In the genomic region with DNA sequence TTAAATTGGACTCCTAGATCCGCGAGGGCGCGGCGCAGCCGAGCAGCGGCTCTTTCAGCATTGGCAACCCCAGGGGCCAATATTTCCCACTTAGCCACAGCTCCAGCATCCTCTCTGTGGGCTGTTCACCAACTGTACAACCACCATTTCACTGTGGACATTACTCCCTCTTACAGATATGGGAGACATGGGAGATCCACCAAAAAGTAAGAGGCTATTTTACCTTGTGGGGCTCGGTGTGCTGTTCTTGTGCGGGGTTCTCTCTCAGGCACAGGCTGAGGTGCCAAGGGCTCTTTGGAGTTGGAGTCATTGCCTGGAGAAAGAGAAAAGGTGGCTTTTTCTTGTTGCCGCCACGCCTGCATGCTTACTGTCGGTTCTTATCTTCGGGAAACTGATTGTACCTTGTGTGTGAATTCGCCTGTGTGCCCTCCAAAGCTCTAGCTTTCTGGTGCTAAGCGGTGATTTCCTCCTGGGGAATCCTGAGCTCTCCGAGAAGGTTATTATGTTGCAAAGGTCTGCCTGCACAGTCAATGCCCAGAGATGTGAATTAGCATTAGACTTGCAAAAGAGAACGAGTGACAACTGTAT, we compare ENCODE assay signal across 10 cellular contexts. TPM values are rescaled to one million over a fixed set of nuclear protein-coding genes. Genes with fewer than 3 reads are reported as not detected.
A peak's percentile ranks its signal among the peaks of the same experiment; 100 is the strongest.
DNase-seq lines count a peak whose midpoint lies in the region; ATAC-seq and TF ChIP-seq lines count a peak whose summit lies in the region.
"Had no signal": no experiment of that assay in that cellular context is flagged by ENCODE, and none has a peak within 500 bp of the region (broad histone marks: within the 10 kb centered on the region; RNA-seq: fewer than 3 reads in every experiment).

No MANE protein-coding gene starts in this region.

- no peak for DNase-seq in BJ (ENCODE audit: low read depth)
- peak; percentile 18 for DNase-seq in LoVo (ENCODE audit: low spot score)
- DNase-seq in choroid plexus epithelial cell (ENCODE audit: low read depth), result no peak
- DNase-seq in nephron progenitor cell, result no peak
- DNase-seq in globus pallidus (ENCODE audit: low spot score), result no peak
- DNase-seq in CD4-positive, alpha-beta T cell, result no peak
- DNase-seq in omental fat pad (ENCODE audit: low spot score), result no peak
- no peak for DNase-seq in stimulated activated CD4-positive, alpha-beta T cell treated with anti-CD3 and anti-CD28 coated beads, Interleukin-2, amount 100 ng/mL, for 24 hours

- intact Hi-C loops in CD4-positive, alpha-beta T cell (cut with DNase I, micrococcal nuclease), result no loop called here

- no peaks in the 10 kb centered on the region for H3K36me3 Mint-ChIP-seq in nephron progenitor cell (ENCODE audit: low read depth)
- no peaks in the 10 kb centered on the region for H3K36me3 Mint-ChIP-seq in CD4-positive, alpha-beta T cell (ENCODE audit: low read depth)
- H3K36me3 Mint-ChIP-seq: stimulated activated memory B cell treated with anti-CD40 and anti-IgM and Interleukin-4, amounts not matched to agents 10 μg/mL and 1 μg/mL and 100 μg/mL, for 72 hours had no signal

- H3K9me3 Mint-ChIP-seq in nephron progenitor cell, result no peaks in the 10 kb centered on the region
- H3K9me3 Mint-ChIP-seq in CD4-positive, alpha-beta T cell, result no peaks in the 10 kb centered on the region
- H3K9me3 Mint-ChIP-seq: stimulated activated memory B cell treated with anti-CD40 and anti-IgM and Interleukin-4, amounts not matched to agents 10 μg/mL and 1 μg/mL and 100 μg/mL, for 72 hours had no signal

- H3K27ac Mint-ChIP-seq in nephron progenitor cell, result no peak overlapping the region
- no peak overlapping the region for H3K27ac Mint-ChIP-seq in CD4-positive, alpha-beta T cell
- H3K27ac Mint-ChIP-seq: stimulated activated memory B cell treated with anti-CD40 and anti-IgM and Interleukin-4, amounts not matched to agents 10 μg/mL and 1 μg/mL and 100 μg/mL, for 72 hours had no signal

- H3K36me3 ChIP-seq in BJ (ENCODE audit: control insufficient read depth, insufficient read depth, low read length), result no peaks in the 10 kb centered on the region

- H3K27me3 Mint-ChIP-seq in nephron progenitor cell (ENCODE audit: low read depth, poor library complexity), result peaks cover 100% of the 10 kb centered on the region
- H3K27me3 Mint-ChIP-seq in CD4-positive, alpha-beta T cell, result peaks cover 99% of the 10 kb centered on the region

- POLR2A ChIA-PET in BJ (lab: Charles Lee), result interaction anchor here (1.1 kb wide), 1 partner anchor 13 kb away, joined by 4 read pairs; no protein-coding TSS in a partner anchor
- POLR2A ChIA-PET in CD4-positive, alpha-beta T cell (lab: Charles Lee), result no interaction called here

- H3K4me3 ChIP-seq in BJ (ENCODE audit: low read depth, low read length) (peak overlapping the region; percentile 70), choroid plexus epithelial cell (ENCODE audit: low read depth, low read length) (peak overlapping the region; percentile 34)

- H3K9me3 ChIP-seq in CD4-positive, alpha-beta T cell (ENCODE audit: control insufficient read depth, low read length), result no peaks in the 10 kb centered on the region

- peak overlapping the region; percentile 80 for H3K4me3 Mint-ChIP-seq in nephron progenitor cell
- no peak overlapping the region for H3K4me3 Mint-ChIP-seq in CD4-positive, alpha-beta T cell

- H3K4me1 Mint-ChIP-seq in nephron progenitor cell, result peaks cover 46% of the 10 kb centered on the region
- no peaks in the 10 kb centered on the region for H3K4me1 Mint-ChIP-seq in CD4-positive, alpha-beta T cell (ENCODE audit: low read depth)

- TF ChIP-seq CTCF in BJ (IDR thresholded peaks at IDR 0.05; ENCODE audit: insufficient read depth, low read depth, low read length) (0 out of 2 replicates have a peak, but pooled peaks have one; percentile 1), choroid plexus epithelial cell (conservative IDR thresholded peaks at IDR 0.05; ENCODE audit: low read depth, low read length) (no peak), nephron progenitor cell (IDR thresholded peaks at IDR 0.05) (no peak), omental fat pad (IDR thresholded peaks at IDR 0.05) (no peak)
- no peak for TF ChIP-seq CTCF in CD4-positive, alpha-beta T cell (IDR thresholded peaks at IDR 0.05)

- H3K27ac ChIP-seq in CD4-positive, alpha-beta T cell (ENCODE audit: low read depth, low read length), result no peak overlapping the region

- no peaks in the 10 kb centered on the region for H3K27me3 ChIP-seq in BJ (ENCODE audit: control insufficient read depth, insufficient read depth, low read length)
- H3K27me3 ChIP-seq in CD4-positive, alpha-beta T cell (ENCODE audit: control insufficient read depth, insufficient read depth, low read length), result peaks cover 92% of the 10 kb centered on the region

- no peak for ATAC-seq in CD4-positive, alpha-beta T cell (ENCODE audit: poor library complexity)
- no peak for ATAC-seq in omental fat pad (ENCODE audit: low FRiP score)
- ATAC-seq: stimulated activated memory B cell treated with anti-CD40 and anti-IgM and Interleukin-4, amounts not matched to agents 10 μg/mL and 1 μg/mL and 100 μg/mL, for 72 hours had no signal

- CTCF ChIA-PET in BJ (lab: Yijun Ruan, JAX), result interaction anchor here (0.7 to 1.6 kb wide), 4 partner anchors 11 to 577 kb away, joined by 3 to 4 read pairs (median 3); no protein-coding TSS in a partner anchor
- CTCF ChIA-PET in CD4-positive, alpha-beta T cell (lab: Charles Lee), result no interaction called here

RNA-seq across cellular contexts. Expression of gene ISL1, which starts 0.3 kb away (rescaled TPM):
- polyA plus RNA-seq in BJ (2011; rRNA removed), result 0.82 and 1.2 TPM in 2 replicates
- 1.5 and 1.9 TPM in 2 replicates for polyA minus RNA-seq in BJ (2011; rRNA and poly(A)+ RNA removed)
- not detected for total RNA-seq in CD4-positive, alpha-beta T cell
- total RNA-seq in omental fat pad, result 1 to 10 TPM in 3 of 4 donors, under 1 TPM in 1; 0.63 to 5.4 (median 3.3) TPM
- total RNA-seq: liver had no signal
- polyA plus RNA-seq: liver had no signal
